Comparison of ENCODE assay signal across 13 cellular contexts in the genomic region with DNA sequence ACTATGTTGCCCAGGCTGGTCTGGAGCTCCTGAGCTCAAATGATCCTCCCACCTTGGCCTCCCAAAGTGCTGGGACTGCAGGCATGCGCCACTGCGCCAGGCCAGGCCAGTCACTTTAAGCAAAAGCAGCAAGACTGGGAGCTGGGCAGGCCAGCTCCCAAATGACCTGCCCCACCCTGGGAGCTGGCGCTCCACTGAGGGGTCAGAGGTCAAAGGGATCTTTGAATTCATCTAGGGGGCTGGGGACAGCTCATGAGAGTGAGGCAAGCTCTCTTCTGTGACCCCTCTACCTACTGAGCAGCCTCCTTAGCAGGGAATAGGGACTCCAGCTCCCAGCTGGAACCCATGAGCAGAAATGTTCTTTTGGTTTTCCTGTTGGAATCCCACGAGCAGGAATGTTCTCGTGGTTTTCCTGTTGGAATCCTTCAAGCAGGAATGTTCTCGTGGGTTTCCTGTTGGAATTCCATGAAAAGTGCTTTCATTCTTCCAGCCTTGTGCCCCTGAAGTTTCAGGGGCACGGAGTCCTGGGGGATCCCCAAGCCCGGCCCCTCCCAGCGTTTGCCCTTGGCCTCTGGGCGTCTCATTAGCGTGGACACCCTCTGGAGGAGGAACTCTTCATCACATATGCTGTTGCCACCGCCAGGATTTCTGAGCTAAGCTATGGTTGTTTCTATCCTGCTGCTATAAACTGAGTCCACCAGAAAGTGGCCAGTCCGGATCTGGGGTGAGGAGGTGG.
A peak's percentile ranks its signal among the peaks of the same experiment; 100 is the strongest.
DNase-seq lines count a peak whose midpoint lies in the region; ATAC-seq, FAIRE-seq and TF ChIP-seq lines count a peak whose summit lies in the region.
"Had no signal": no experiment of that assay in that cellular context is flagged by ENCODE, and none has a peak within 500 bp of the region (broad histone marks: within the 10 kb centered on the region; RNA-seq: fewer than 3 reads in every experiment).

No MANE protein-coding gene starts in this region.

- H4K20me1 ChIP-seq in HepG2 (ENCODE audit: insufficient read depth, low read length), result no peaks in the 10 kb centered on the region

- TF ChIP-seq POLR2A in body of pancreas (IDR thresholded peaks at IDR 0.05) (no peak), HepG2 (IDR thresholded peaks at IDR 0.05; ENCODE audit: insufficient read depth in 1 of 2, low read depth in 2 of 2, low read length in 2 of 2) (no peak), stomach (IDR thresholded peaks at IDR 0.05) (no peak)

- CTCF ChIA-PET in HepG2 (lab: Yijun Ruan, JAX; ENCODE audit: low intra/inter-chr PET ratio, low total read pairs), result no interaction called here

- DNase-seq in HCEC 1CT, result peak; percentile 19
- no peak for DNase-seq in body of pancreas
- peak; percentile 57 for DNase-seq in HepG2 (ENCODE audit: low spot score)
- no peak for DNase-seq in stomach
- DNase-seq in D721Med (ENCODE audit: insufficient read length, low spot score), result no peak
- no peak for DNase-seq in RPMI8226
- DNase-seq in omental fat pad (ENCODE audit: low spot score), result no peak
- DNase-seq: activated T-cell treated with anti-CD3 and anti-CD28 coated beads, Interleukin-2, amount 50 U/mL, for 72 hours; DMS153; NCI-H2029 treated with DMSO at 0.1 percent for 48 hours; PC-3 had no signal

- in situ Hi-C loops in HepG2 (cut with HindIII; ENCODE audit: extremely low pct_ligation_motif_present, low pct_unique_long_range_greater_than_20kb), result no loop called here

- no peak for TF ChIP-seq RAD21 in HepG2 (CRISPR knock-in tag; IDR thresholded peaks at IDR 0.05)

- no TSS peak for BruUV-seq in HepG2 (replicated peaks; lab: Mats Ljungman, UMichigan)

- WGBS in body of pancreas, 2 donors, result 77 to 86% methylated on average over 10 to 13 of the region's 13 CpGs
- 61% methylated on average over 13 of the region's 13 CpGs for WGBS in HepG2 (ENCODE audit: low lambda C conversion rate)
- WGBS in stomach, 5 donors, result 71 to 81% (median 77%) methylated on average over 11 to 13 of the region's 13 CpGs

- no peak for FAIRE-seq in HepG2 (lab: Jason Lieb, UNC)
- FAIRE-seq in D721Med (lab: Jason Lieb, UNC), result no peak

- H3K4me3 ChIP-seq in body of pancreas, result no peak overlapping the region
- H3K4me3 ChIP-seq in HepG2 (replicated peaks in 1 of 3; ENCODE audit: insufficient read depth in 1 of 3, low read depth in 2 of 3, low read length in 3 of 3), result no peak overlapping the region
- no peak overlapping the region for H3K4me3 ChIP-seq in stomach

- intact Hi-C loops in body of pancreas (cut with DNase I), result loop anchor here (5.0 kb wide), 1 partner anchor 533 kb away; no protein-coding TSS in a partner anchor
- intact Hi-C loops in HepG2 (cut with micrococcal nuclease; ENCODE audit: unreplicated experiment), result no loop called here
- intact Hi-C loops in stomach (cut with DNase I; ENCODE audit: low total_unique reads), result no loop called here

- POLR2A ChIA-PET in HepG2 (lab: Yijun Ruan, JAX), result interaction anchor here (0.6 to 2.1 kb wide), 7 partner anchors 12 to 272 kb away, joined by 3 to 16 read pairs (median 5); partner anchors contain the start of gene ZFP36L2

- H2AFZ ChIP-seq in HepG2 (ENCODE audit: low read length), result no peak overlapping the region

- H3K9ac ChIP-seq in HepG2 (ENCODE audit: insufficient read depth, low read depth, low read length), result no peak overlapping the region

- TF ChIP-seq EP300 in HepG2 (IDR thresholded peaks at IDR 0.05; ENCODE audit: low read depth in 2 of 2, low read length in 2 of 2), result no peak
- no peak for TF ChIP-seq EP300 in HepG2 (CRISPR knock-in tag; IDR thresholded peaks at IDR 0.05; ENCODE audit: borderline replicate concordance)
- TF ChIP-seq EP300 in stomach (IDR thresholded peaks at IDR 0.05), result no peak

- H3K36me3 ChIP-seq in body of pancreas (replicated peaks in 1 of 2; ENCODE audit: insufficient read depth in 1 of 2, low read depth in 2 of 2) (no peaks in the 10 kb centered on the region), HepG2 (replicated peaks in 1 of 2; ENCODE audit: control insufficient read depth in 1 of 2, insufficient read depth in 2 of 2, low read length in 2 of 2) (no peaks in the 10 kb centered on the region), stomach (no peaks in the 10 kb centered on the region)
- H3K36me3 ChIP-seq: neutrophil had no signal

- H3K79me2 ChIP-seq in HepG2 (ENCODE audit: insufficient read depth, low read length), result no peaks in the 10 kb centered on the region

- no peak for TF ChIP-seq CTCF in body of pancreas (IDR thresholded peaks at IDR 0.05)
- 0 out of 2 replicates have a peak, but pooled peaks have one; percentile 25 for TF ChIP-seq CTCF in HepG2 (CRISPR knock-in tag; IDR thresholded peaks at IDR 0.05)
- no peak for TF ChIP-seq CTCF in stomach (IDR thresholded peaks at IDR 0.05)
- no peak for TF ChIP-seq CTCF in D721Med (IDR thresholded peaks at IDR 0.05; ENCODE audit: insufficient read depth, missing control alignments)
- no peak for TF ChIP-seq CTCF in omental fat pad (IDR thresholded peaks at IDR 0.05)

- H3K27ac ChIP-seq in body of pancreas, result peak overlapping the region in 2 of 4 donors; percentile 19 to 63
- H3K27ac ChIP-seq in HepG2 (ENCODE audit: extremely low read length, insufficient read depth, low read length), result no peak overlapping the region
- H3K27ac ChIP-seq in stomach, result peak overlapping the region in 4 of 5 donors; percentile 23 to 64 (median 50)
- H3K27ac ChIP-seq: neutrophil had no signal

- H3K27me3 ChIP-seq in body of pancreas (no peaks in the 10 kb centered on the region), HepG2 (ENCODE audit: control insufficient read depth in 1 of 2, insufficient read depth in 2 of 2, low read length in 2 of 2) (no peaks in the 10 kb centered on the region), stomach (no peaks in the 10 kb centered on the region)
- H3K27me3 ChIP-seq: neutrophil had no signal

- H3K4me1 ChIP-seq in body of pancreas, result peaks cover 9% of the 10 kb centered on the region
- H3K4me1 ChIP-seq in HepG2 (ENCODE audit: insufficient read depth, low read length), result peaks cover 93% of the 10 kb centered on the region
- peaks cover 18 to 65% (median 33%) of the 10 kb centered on the region in 4 donors for H3K4me1 ChIP-seq in stomach

- ATAC-seq in body of pancreas (peak; percentile 41), HepG2 (peak; percentile 4; the same call in 1 of the 3 replicates), GM21737 (IDR thresholded peaks at IDR 0.05; ENCODE audit: unreplicated experiment) (no peak), omental fat pad (ENCODE audit: low FRiP score) (no peak)
- ATAC-seq: activated T-cell treated with anti-CD3 and anti-CD28 coated beads, Interleukin-2, amount 50 U/mL, for 72 hours; PC-3 had no signal

- H3K9me3 ChIP-seq in body of pancreas, result no peaks in the 10 kb centered on the region
- H3K9me3 ChIP-seq in HepG2 (ENCODE audit: low read length), result no peaks in the 10 kb centered on the region
- no peaks in the 10 kb centered on the region for H3K9me3 ChIP-seq in stomach
- H3K9me3 ChIP-seq: neutrophil had no signal

- H3K4me2 ChIP-seq in HepG2 (ENCODE audit: low read depth, low read length), result 0 out of 2 replicates have a peak overlapping the region, but pooled peaks have one; percentile 10

TF ChIP-seq in HepG2, 621 proteins besides CTCF, POLR2A, EP300 and RAD21 (continues in another document):
- TF ChIP-seq YY1 (IDR thresholded peaks at IDR 0.05; ENCODE audit: insufficient read depth, insufficient replicate concordance, low read depth, low read length) (no peak), REPIN1 (CRISPR knock-in tag; IDR thresholded peaks at IDR 0.05; ENCODE audit: borderline replicate concordance, low read depth) (no peak), ARHGAP35 (CRISPR knock-in tag; IDR thresholded peaks at IDR 0.05; ENCODE audit: borderline replicate concordance) (no peak), PRDM10 (CRISPR knock-in tag; IDR thresholded peaks at IDR 0.05; ENCODE audit: low read depth) (no peak), ZNF720 (CRISPR knock-in tag; IDR thresholded peaks at IDR 0.05) (no peak), ZNF343 (CRISPR knock-in tag; IDR thresholded peaks at IDR 0.05) (no peak), U2AF1 (optimal IDR thresholded peaks at IDR 0.05; ENCODE audit: low read depth, low read length) (no peak)
- TF ChIP-seq, protein P1, sequence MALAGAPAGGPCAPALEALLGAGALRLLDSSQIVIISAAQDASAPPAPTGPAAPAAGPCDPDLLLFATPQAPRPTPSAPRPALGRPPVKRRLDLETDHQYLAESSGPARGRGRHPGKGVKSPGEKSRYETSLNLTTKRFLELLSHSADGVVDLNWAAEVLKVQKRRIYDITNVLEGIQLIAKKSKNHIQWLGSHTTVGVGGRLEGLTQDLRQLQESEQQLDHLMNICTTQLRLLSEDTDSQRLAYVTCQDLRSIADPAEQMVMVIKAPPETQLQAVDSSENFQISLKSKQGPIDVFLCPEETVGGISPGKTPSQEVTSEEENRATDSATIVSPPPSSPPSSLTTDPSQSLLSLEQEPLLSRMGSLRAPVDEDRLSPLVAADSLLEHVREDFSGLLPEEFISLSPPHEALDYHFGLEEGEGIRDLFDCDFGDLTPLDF (CRISPR knock-in tag; IDR thresholded peaks at IDR 0.05), result no peak

Comparison
In these comparisons a context has a peak if more than half of its experiments do, and no peak if none do; other contexts are left out.
1. DNase-seq: peak in HCEC 1CT (single experiment) and HepG2 (single experiment); none in body of pancreas (0 of 4), stomach (single experiment), D721Med (single experiment), RPMI8226 (single experiment) and omental fat pad (single experiment).
2. ATAC-seq: peak in body of pancreas (single experiment) and HepG2 (single experiment); none in GM21737 (single experiment) and omental fat pad (single experiment).